Comparison of ENCODE assay signal across 2 cellular contexts in the genomic region with DNA sequence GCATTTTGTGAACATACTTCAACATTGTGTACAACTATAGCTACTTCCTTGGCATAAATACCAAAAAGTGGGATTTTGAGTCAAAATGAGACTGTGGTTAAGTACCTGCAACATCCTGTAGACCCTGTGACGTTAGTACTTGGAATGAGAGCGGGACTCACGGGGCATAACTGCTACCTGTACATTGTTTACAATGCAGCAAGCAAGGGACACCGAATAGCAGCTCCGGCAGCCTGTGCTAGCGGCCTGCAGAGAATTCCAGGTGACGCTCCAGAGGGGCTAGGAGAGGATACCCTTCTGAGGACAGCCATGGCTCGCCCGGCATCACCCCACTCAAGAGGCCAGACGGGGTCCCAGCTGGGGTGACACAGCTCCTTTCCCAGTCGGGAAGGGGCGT.
TF ChIP-seq lines count a peak whose summit lies in the region.

No MANE protein-coding gene starts in this region.

TF ChIP-seq in GM23338, 12 proteins besides CTCF, POLR2A, EP300 and RAD21 (continued from another document):
- TF ChIP-seq, protein P1, sequence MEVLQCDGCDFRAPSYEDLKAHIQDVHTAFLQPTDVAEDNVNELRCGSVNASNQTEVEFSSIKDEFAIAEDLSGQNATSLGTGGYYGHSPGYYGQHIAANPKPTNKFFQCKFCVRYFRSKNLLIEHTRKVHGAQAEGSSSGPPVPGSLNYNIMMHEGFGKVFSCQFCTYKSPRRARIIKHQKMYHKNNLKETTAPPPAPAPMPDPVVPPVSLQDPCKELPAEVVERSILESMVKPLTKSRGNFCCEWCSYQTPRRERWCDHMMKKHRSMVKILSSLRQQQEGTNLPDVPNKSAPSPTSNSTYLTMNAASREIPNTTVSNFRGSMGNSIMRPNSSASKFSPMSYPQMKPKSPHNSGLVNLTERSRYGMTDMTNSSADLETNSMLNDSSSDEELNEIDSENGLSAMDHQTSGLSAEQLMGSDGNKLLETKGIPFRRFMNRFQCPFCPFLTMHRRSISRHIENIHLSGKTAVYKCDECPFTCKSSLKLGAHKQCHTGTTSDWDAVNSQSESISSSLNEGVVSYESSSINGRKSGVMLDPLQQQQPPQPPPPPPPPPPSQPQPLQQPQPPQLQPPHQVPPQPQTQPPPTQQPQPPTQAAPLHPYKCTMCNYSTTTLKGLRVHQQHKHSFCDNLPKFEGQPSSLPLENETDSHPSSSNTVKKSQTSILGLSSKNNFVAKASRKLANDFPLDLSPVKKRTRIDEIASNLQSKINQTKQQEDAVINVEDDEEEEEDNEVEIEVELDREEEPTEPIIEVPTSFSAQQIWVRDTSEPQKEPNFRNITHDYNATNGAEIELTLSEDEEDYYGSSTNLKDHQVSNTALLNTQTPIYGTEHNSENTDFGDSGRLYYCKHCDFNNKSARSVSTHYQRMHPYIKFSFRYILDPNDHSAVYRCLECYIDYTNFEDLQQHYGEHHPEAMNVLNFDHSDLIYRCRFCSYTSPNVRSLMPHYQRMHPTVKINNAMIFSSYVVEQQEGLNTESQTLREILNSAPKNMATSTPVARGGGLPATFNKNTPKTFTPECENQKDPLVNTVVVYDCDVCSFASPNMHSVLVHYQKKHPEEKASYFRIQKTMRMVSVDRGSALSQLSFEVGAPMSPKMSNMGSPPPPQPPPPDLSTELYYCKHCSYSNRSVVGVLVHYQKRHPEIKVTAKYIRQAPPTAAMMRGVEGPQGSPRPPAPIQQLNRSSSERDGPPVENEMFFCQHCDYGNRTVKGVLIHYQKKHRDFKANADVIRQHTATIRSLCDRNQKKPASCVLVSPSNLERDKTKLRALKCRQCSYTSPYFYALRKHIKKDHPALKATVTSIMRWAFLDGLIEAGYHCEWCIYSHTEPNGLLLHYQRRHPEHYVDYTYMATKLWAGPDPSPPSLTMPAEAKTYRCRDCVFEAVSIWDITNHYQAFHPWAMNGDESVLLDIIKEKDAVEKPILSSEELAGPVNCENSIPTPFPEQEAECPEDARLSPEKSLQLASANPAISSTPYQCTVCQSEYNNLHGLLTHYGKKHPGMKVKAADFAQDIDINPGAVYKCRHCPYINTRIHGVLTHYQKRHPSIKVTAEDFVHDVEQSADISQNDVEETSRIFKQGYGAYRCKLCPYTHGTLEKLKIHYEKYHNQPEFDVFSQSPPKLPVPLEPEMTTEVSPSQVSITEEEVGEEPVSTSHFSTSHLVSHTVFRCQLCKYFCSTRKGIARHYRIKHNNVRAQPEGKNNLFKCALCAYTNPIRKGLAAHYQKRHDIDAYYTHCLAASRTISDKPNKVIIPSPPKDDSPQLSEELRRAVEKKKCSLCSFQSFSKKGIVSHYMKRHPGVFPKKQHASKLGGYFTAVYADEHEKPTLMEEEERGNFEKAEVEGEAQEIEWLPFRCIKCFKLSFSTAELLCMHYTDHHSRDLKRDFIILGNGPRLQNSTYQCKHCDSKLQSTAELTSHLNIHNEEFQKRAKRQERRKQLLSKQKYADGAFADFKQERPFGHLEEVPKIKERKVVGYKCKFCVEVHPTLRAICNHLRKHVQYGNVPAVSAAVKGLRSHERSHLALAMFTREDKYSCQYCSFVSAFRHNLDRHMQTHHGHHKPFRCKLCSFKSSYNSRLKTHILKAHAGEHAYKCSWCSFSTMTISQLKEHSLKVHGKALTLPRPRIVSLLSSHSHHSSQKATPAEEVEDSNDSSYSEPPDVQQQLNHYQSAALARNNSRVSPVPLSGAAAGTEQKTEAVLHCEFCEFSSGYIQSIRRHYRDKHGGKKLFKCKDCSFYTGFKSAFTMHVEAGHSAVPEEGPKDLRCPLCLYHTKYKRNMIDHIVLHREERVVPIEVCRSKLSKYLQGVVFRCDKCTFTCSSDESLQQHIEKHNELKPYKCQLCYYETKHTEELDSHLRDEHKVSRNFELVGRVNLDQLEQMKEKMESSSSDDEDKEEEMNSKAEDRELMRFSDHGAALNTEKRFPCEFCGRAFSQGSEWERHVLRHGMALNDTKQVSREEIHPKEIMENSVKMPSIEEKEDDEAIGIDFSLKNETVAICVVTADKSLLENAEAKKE (CRISPR knock-in tag; IDR thresholded peaks at IDR 0.05) = no peak

TF ChIP-seq in HepG2, 621 proteins besides CTCF, POLR2A, EP300 and RAD21 (continued from another document):
- TF ChIP-seq, protein P2, sequence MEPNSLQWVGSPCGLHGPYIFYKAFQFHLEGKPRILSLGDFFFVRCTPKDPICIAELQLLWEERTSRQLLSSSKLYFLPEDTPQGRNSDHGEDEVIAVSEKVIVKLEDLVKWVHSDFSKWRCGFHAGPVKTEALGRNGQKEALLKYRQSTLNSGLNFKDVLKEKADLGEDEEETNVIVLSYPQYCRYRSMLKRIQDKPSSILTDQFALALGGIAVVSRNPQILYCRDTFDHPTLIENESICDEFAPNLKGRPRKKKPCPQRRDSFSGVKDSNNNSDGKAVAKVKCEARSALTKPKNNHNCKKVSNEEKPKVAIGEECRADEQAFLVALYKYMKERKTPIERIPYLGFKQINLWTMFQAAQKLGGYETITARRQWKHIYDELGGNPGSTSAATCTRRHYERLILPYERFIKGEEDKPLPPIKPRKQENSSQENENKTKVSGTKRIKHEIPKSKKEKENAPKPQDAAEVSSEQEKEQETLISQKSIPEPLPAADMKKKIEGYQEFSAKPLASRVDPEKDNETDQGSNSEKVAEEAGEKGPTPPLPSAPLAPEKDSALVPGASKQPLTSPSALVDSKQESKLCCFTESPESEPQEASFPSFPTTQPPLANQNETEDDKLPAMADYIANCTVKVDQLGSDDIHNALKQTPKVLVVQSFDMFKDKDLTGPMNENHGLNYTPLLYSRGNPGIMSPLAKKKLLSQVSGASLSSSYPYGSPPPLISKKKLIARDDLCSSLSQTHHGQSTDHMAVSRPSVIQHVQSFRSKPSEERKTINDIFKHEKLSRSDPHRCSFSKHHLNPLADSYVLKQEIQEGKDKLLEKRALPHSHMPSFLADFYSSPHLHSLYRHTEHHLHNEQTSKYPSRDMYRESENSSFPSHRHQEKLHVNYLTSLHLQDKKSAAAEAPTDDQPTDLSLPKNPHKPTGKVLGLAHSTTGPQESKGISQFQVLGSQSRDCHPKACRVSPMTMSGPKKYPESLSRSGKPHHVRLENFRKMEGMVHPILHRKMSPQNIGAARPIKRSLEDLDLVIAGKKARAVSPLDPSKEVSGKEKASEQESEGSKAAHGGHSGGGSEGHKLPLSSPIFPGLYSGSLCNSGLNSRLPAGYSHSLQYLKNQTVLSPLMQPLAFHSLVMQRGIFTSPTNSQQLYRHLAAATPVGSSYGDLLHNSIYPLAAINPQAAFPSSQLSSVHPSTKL (CRISPR knock-in tag; IDR thresholded peaks at IDR 0.05) = no peak
- TF ChIP-seq FOXK2 (IDR thresholded peaks at IDR 0.05) (no peak), ZNF616 (CRISPR knock-in tag; IDR thresholded peaks at IDR 0.05; ENCODE audit: low read depth) (no peak), FOXA3 (CRISPR knock-in tag; IDR thresholded peaks at IDR 0.05) (0 out of 2 replicates have a peak, but pooled peaks have one; percentile 11), EZH2 (conservative IDR thresholded peaks at IDR 0.05; ENCODE audit: low read depth, low read length) (no peak), FOXJ3 (CRISPR knock-in tag; IDR thresholded peaks at IDR 0.05; ENCODE audit: borderline replicate concordance) (no peak), SOX5 (CRISPR knock-in tag; IDR thresholded peaks at IDR 0.05; ENCODE audit: borderline replicate concordance) (0 out of 2 replicates have a peak, but pooled peaks have one; percentile 1), SIX1 (CRISPR knock-in tag; IDR thresholded peaks at IDR 0.05; ENCODE audit: borderline replicate concordance) (no peak), NPAS2 (CRISPR knock-in tag; IDR thresholded peaks at IDR 0.05; ENCODE audit: borderline replicate concordance) (no peak)
